In the genomic region with DNA sequence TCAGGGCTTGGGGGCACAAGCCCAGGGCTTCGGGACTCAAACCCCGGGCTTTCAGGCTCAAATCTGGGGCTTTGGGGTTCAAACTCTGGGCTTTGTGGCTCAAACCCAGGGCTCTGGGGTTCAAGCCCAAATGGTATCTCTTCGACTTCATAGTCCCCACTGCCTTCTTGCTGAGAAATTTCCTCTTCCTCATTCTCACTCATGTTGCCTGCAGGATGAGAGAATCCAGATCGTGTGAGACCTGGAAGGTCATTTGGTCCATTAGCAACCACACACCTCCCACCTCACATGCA, we compare ENCODE assay signal across 8 cellular contexts. TPM values are rescaled to one million over a fixed set of nuclear protein-coding genes. Genes with fewer than 3 reads are reported as not detected.
DNase-seq lines count a peak whose midpoint lies in the region; ATAC-seq and TF ChIP-seq lines count a peak whose summit lies in the region.

No MANE protein-coding gene starts in this region.

- DNase-seq in left ventricle myocardium inferior (no peak), Right ventricle myocardium inferior (ENCODE audit: missing footprints) (no peak), breast epithelium (ENCODE audit: low spot score in 2 of 2) (no peak), mesothelial cell of epicardium (ENCODE audit: low spot score in 2 of 2, unreplicated experiment in 2 of 2) (no peak), GDM1 (lab: John Stamatoyannopoulos, UW) (no peak), cerebellar nuclear complex (lab: John Stamatoyannopoulos, UW) (no peak), NCI-H2196 (lab: John Stamatoyannopoulos, UW; ENCODE audit: unreplicated experiment) (no peak)
- no peak for DNase-seq in stimulated activated CD8-positive, alpha-beta memory T cell treated with anti-CD3 and anti-CD28 coated beads, Interleukin-4, amount 100 ng/mL, for 48 hours

- H3K4me1 Mint-ChIP-seq in mesothelial cell of epicardium = peaks cover 25% of the 10 kb centered on the region

- H3K4me3 Mint-ChIP-seq in mesothelial cell of epicardium = peak overlapping the region; percentile 82

- H3K9me3 ChIP-seq in left ventricle myocardium inferior (replicated peaks) (no peaks in the 10 kb centered on the region), breast epithelium (no peaks in the 10 kb centered on the region)

- TF ChIP-seq CTCF in left ventricle myocardium inferior (IDR thresholded peaks at IDR 0.05; ENCODE audit: borderline replicate concordance) (no peak), breast epithelium (IDR thresholded peaks at IDR 0.05) (no peak), mesothelial cell of epicardium (IDR thresholded peaks at IDR 0.05; ENCODE audit: unreplicated experiment) (no peak)

- H3K27me3 ChIP-seq in left ventricle myocardium inferior (ENCODE audit: low read depth) = no peaks in the 10 kb centered on the region
- H3K27me3 ChIP-seq in breast epithelium = no peaks in the 10 kb centered on the region

- peak overlapping the region; percentile 90 for H3K27ac Mint-ChIP-seq in mesothelial cell of epicardium

- H3K27me3 Mint-ChIP-seq in mesothelial cell of epicardium (ENCODE audit: low read depth) = no peaks in the 10 kb centered on the region

- H3K9me3 Mint-ChIP-seq in mesothelial cell of epicardium = no peaks in the 10 kb centered on the region

- H3K4me1 ChIP-seq in left ventricle myocardium inferior (peaks cover 50% of the 10 kb centered on the region), breast epithelium (peaks cover 0 to 10% of the 10 kb centered on the region in 2 donors)

- H3K36me3 ChIP-seq in left ventricle myocardium inferior (peaks cover 10% of the 10 kb centered on the region), breast epithelium (peaks cover 6% of the 10 kb centered on the region)

- intact Hi-C loops in left ventricle myocardium inferior (cut with micrococcal nuclease) = loop anchor here (10.0 kb wide), 1 partner anchor 81 kb away; a partner anchor contains a TSS
- intact Hi-C loops in Right ventricle myocardium inferior (cut with DNase I) = loop anchor here (5.0 kb wide), 1 partner anchor 78 kb away; a partner anchor contains a TSS
- intact Hi-C loops in breast epithelium (cut with DNase I; ENCODE audit: low total_unique reads) = loop anchor here (10.0 kb wide), 1 partner anchor 101 kb away; no protein-coding TSS in a partner anchor

- peak overlapping the region; percentile 98 for H3K27ac ChIP-seq in left ventricle myocardium inferior (replicated peaks)
- peak overlapping the region; percentile 97 to 98 for H3K27ac ChIP-seq in breast epithelium

- ATAC-seq in Right ventricle myocardium inferior = no peak

- peak overlapping the region; percentile 76 for H3K4me3 ChIP-seq in left ventricle myocardium inferior
- peak overlapping the region; percentile 76 to 90 (median 88) for H3K4me3 ChIP-seq in breast epithelium

- peaks cover 3% of the 10 kb centered on the region for H3K36me3 Mint-ChIP-seq in mesothelial cell of epicardium

- TF ChIP-seq POLR2A in breast epithelium (IDR thresholded peaks at IDR 0.05) = no peak

RNA-seq across cellular contexts. Expression of a gene that starts 0.6 kb away (rescaled TPM):
- total RNA-seq in left ventricle myocardium inferior = 61.1 TPM
- 73.8 TPM for total RNA-seq in Right ventricle myocardium inferior
- total RNA-seq in breast epithelium = 10 to 100 TPM; 23.3 to 33.2 (median 29.8) TPM
- 41.2 to 42.2 TPM (median 41.9 TPM) in 3 replicates for total RNA-seq in mesothelial cell of epicardium

RNA-seq across cellular contexts. Expression of a gene that starts 8.9 kb away (rescaled TPM):
- total RNA-seq in left ventricle myocardium inferior = 8.9 TPM
- 5.7 TPM for total RNA-seq in Right ventricle myocardium inferior
- 10 to 100 TPM; 10.7 to 14.7 (median 13.2) TPM for total RNA-seq in breast epithelium
- total RNA-seq in mesothelial cell of epicardium = 12.4 to 16.4 TPM (median 15.2 TPM) in 3 replicates

RNA-seq across cellular contexts. Expression of a gene that starts 32.4 kb away (rescaled TPM):
- total RNA-seq in left ventricle myocardium inferior = 8.9 TPM
- 10.0 TPM for total RNA-seq in Right ventricle myocardium inferior
- total RNA-seq in breast epithelium = 1 to 10 TPM; 4.0 to 8.2 (median 7.5) TPM
- 16.5 to 18.2 TPM (median 17.0 TPM) in 3 replicates for total RNA-seq in mesothelial cell of epicardium

RNA-seq across cellular contexts. Expression of a gene that starts 45.7 kb away (rescaled TPM):
- 10.8 TPM for total RNA-seq in left ventricle myocardium inferior
- 12.2 TPM for total RNA-seq in Right ventricle myocardium inferior
- 10 to 100 TPM; 17.4 to 18.4 (median 18.4) TPM for total RNA-seq in breast epithelium
- 10.1 to 12.0 TPM (median 11.3 TPM) in 3 replicates for total RNA-seq in mesothelial cell of epicardium

RNA-seq across cellular contexts. Expression of a gene that starts 53.2 kb away (rescaled TPM):
- total RNA-seq in left ventricle myocardium inferior (2.4 TPM), Right ventricle myocardium inferior (4.2 TPM), breast epithelium (1 to 10 TPM; 2.3 to 5.7 (median 2.4) TPM), mesothelial cell of epicardium (0.45 TPM in 1 of 3 replicates, not detected in the others)
